Comparison of ENCODE assay signal across 29 cellular contexts in the genomic region with DNA sequence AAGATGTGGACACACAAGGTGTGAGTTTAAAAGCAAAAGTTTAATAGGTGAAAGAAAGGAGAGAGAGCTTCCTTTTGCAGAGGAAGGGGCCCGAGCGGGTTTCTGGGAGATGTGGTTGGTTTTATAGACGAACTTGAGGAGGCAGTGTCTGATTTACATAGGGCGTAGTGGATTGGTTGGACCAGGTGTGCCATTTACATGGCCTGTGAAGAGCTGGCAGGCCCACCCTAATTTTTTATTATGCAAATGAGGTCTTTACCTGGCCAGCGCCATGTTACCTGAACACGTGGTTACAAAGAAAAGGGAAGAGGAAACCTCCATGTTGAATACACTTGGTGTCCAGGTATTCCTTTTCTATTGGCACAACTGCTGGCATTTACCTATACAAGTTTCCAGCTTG. TPM values are rescaled to one million over a fixed set of nuclear protein-coding genes. Genes with fewer than 3 reads are reported as not detected.
"Had no signal": no experiment of that assay in that cellular context is flagged by ENCODE, and none has a peak within 500 bp of the region (broad histone marks: within the 10 kb centered on the region; RNA-seq: fewer than 3 reads in every experiment).

No MANE protein-coding gene starts in this region.

- H3K9me3 ChIP-seq: neutrophil, right atrium auricular region, right lobe of liver, testis, thyroid gland, upper lobe of left lung, vagina had no signal

- ATAC-seq: natural killer cell; right lobe of liver; stimulated activated memory B cell treated with anti-CD40 and anti-IgM and Interleukin-4, amounts not matched to agents 10 μg/mL and 1 μg/mL and 100 μg/mL, for 72 hours; stimulated activated naive CD8-positive, alpha-beta T cell treated with anti-CD3 and anti-CD28 coated beads, Interleukin-15, Interleukin-2, amounts not matched to agents 100 U/mL and 50 U/mL, for 24 hours had no signal

- H3K36me3 ChIP-seq: left ventricle myocardium inferior, neural progenitor cell, neutrophil, right atrium auricular region, right lobe of liver, stomach, thyroid gland, transverse colon, upper lobe of left lung, vagina had no signal

- H3K27me3 ChIP-seq: hepatocyte, neural progenitor cell, right atrium auricular region, right lobe of liver, stomach, testis, thyroid gland, transverse colon, upper lobe of left lung, vagina had no signal

- H3K4me3 Mint-ChIP-seq: mesothelial cell of epicardium; naive B cell; natural killer cell; nephron progenitor cell; neural progenitor cell; stimulated activated memory B cell treated with anti-CD40 and anti-IgM and Interleukin-4, amounts not matched to agents 10 μg/mL and 1 μg/mL and 100 μg/mL, for 72 hours had no signal

- H3K36me3 Mint-ChIP-seq: natural killer cell; neural progenitor cell; stimulated activated memory B cell treated with anti-CD40 and anti-IgM and Interleukin-4, amounts not matched to agents 10 μg/mL and 1 μg/mL and 100 μg/mL, for 72 hours had no signal

- H3K9me3 Mint-ChIP-seq: natural killer cell had no signal

- H3K4me1 Mint-ChIP-seq: naive B cell; natural killer cell; nephron progenitor cell; neural progenitor cell; stimulated activated memory B cell treated with anti-CD40 and anti-IgM and Interleukin-4, amounts not matched to agents 10 μg/mL and 1 μg/mL and 100 μg/mL, for 72 hours had no signal

- H3K27ac Mint-ChIP-seq: mesothelial cell of epicardium; naive B cell; natural killer cell; nephron progenitor cell; neural progenitor cell; progenitor cell of endocrine pancreas; stimulated activated memory B cell treated with anti-CD40 and anti-IgM and Interleukin-4, amounts not matched to agents 10 μg/mL and 1 μg/mL and 100 μg/mL, for 72 hours had no signal

- DNase-seq: islet precursor cell; left ventricle myocardium inferior; mesendoderm; naive B cell; natural killer cell; nephron progenitor cell; occipital lobe; right lobe of liver; stimulated activated CD4-positive, alpha-beta T cell treated with anti-CD3 and anti-CD28 coated beads, Interleukin-1b, Interleukin-23, amount 100 ng/mL, for 48 hours; stimulated activated CD4-positive, alpha-beta T cell treated with anti-CD3 and anti-CD28 coated beads, Interleukin-2, amount 100 ng/mL, for 48 hours; stimulated activated CD4-positive, alpha-beta T cell treated with anti-CD3 and anti-CD28 coated beads, Interleukin-4, amount 100 ng/mL, for 4 hours; stimulated activated CD8-positive, alpha-beta memory T cell treated with anti-CD3 and anti-CD28 coated beads, Interleukin-4, amount 100 ng/mL, for 48 hours; stimulated activated naive CD8-positive, alpha-beta T cell treated with anti-CD3 and anti-CD28 coated beads, Interleukin-15, Interleukin-2, amounts not matched to agents 100 U/mL and 50 U/mL, for 24 hours; stomach; testis; thyroid gland; transverse colon; upper lobe of left lung had no signal

- H3K27ac ChIP-seq: hepatocyte, left ventricle myocardium inferior, neural progenitor cell, neutrophil, parathyroid adenoma, right atrium auricular region, right lobe of liver, stomach, testis, thyroid gland, transverse colon, upper lobe of left lung, vagina had no signal

- H3K4me3 ChIP-seq: hepatocyte, left ventricle myocardium inferior, lung, neural progenitor cell, right atrium auricular region, right lobe of liver, smooth muscle cell, stomach, testis, thyroid gland, transverse colon, upper lobe of left lung, vagina had no signal

- H3K27me3 Mint-ChIP-seq: progenitor cell of endocrine pancreas had no signal

- H3K4me1 ChIP-seq: left ventricle myocardium inferior, neural progenitor cell, parathyroid adenoma, right atrium auricular region, right lobe of liver, testis had no signal

RNA-seq across cellular contexts. Expression of a gene that starts 42.8 kb away (rescaled TPM):
- total RNA-seq: natural killer cell had no signal
